ENCODE assay signal across 26 cellular contexts in genomic region chr14:104049576-104050240, GRCh38. TPM values are rescaled to one million over a fixed set of nuclear protein-coding genes. Genes with fewer than 3 reads are reported as not detected.
A peak's percentile ranks its signal among the peaks of the same experiment; 100 is the strongest.
DNase-seq lines count a peak whose midpoint lies in the region; ATAC-seq, FAIRE-seq and TF ChIP-seq lines count a peak whose summit lies in the region.
"Had no signal": no experiment of that assay in that cellular context is flagged by ENCODE, and none has a peak within 500 bp of the region (broad histone marks: within the 10 kb centered on the region; RNA-seq: fewer than 3 reads in every experiment).

No MANE protein-coding gene starts in this region.

- H2AFZ ChIP-seq in parathyroid adenoma (peak overlapping the region; percentile 7), PC-3 (ENCODE audit: low read length) (no peak overlapping the region)

- no peaks in the 10 kb centered on the region for H4K20me1 ChIP-seq in PC-3 (ENCODE audit: low read length)
- H4K20me1 ChIP-seq: BLaER1 treated with 17β-estradiol and CSF1 and Interleukin-3, amounts not matched to agents 10 nM and 100 nM had no signal

- ATAC-seq in left cardiac atrium (peak; percentile 27 to 55), HG03039 (IDR thresholded peaks at IDR 0.05; ENCODE audit: unreplicated experiment) (no peak), PC-3 (no peak)
- ATAC-seq: activated CD4-positive, alpha-beta T cell treated with anti-CD3 and anti-CD28 coated beads for 36 hours; effector memory CD8-positive, alpha-beta T cell; esophagus mucosa; naive thymus-derived CD8-positive, alpha-beta T cell; stimulated activated effector memory CD8-positive, alpha-beta T cell treated with anti-CD3 and anti-CD28 coated beads, Interleukin-12 subunit alpha, Interleukin-12 subunit beta, amount 100 ng/mL, for 72 hours had no signal

- H3F3A ChIP-seq in PC-3 (ENCODE audit: low read length, unreplicated experiment), result no peaks in the 10 kb centered on the region

- POLR2A ChIA-PET in PC-3 (lab: Charles Lee; ENCODE audit: unreplicated experiment), result no interaction called here

- intact Hi-C loops in left cardiac atrium (cut with DNase I) (no loop called here), PC-3 (cut with micrococcal nuclease) (no loop called here)

- CTCF ChIA-PET in PC-3 (lab: Charles Lee), result no interaction called here

- H3K4me2 ChIP-seq in parathyroid adenoma (ENCODE audit: low read length), result no peak overlapping the region
- no peak overlapping the region for H3K4me2 ChIP-seq in PC-3 (ENCODE audit: low read length)

- DNase-seq in D721Med (ENCODE audit: insufficient read length, low spot score), result no peak
- DNase-seq in bronchial epithelial cell (ENCODE audit: low read depth), result no peak
- no peak for DNase-seq in left cardiac atrium
- no peak for DNase-seq in CD1c-positive myeloid dendritic cell (ENCODE audit: extremely low spot score)
- DNase-seq in NCI-H2029 treated with DMSO at 0.1 percent for 48 hours (lab: John Stamatoyannopoulos, UW), result no peak
- DNase-seq in PC-3, result no peak
- DNase-seq: activated CD4-positive, alpha-beta T cell treated with anti-CD3 and anti-CD28 coated beads for 36 hours; activated T-cell treated with anti-CD3 and anti-CD28 coated beads for 4 hours; COR-L47; effector memory CD8-positive, alpha-beta T cell; H9; immature natural killer cell; left lung; naive thymus-derived CD8-positive, alpha-beta T cell; NCI-H1092; NCI-H187; NCI-H69; stimulated activated CD4-positive, alpha-beta T cell treated with anti-CD3 and anti-CD28 coated beads, Interleukin-12 subunit alpha, Interleukin-12 subunit beta, amount 100 ng/mL, for 4 hours; stimulated activated CD4-positive, alpha-beta T cell treated with anti-CD3 and anti-CD28 coated beads, Interleukin-4, amount 100 ng/mL, for 24 hours; T-helper 2 cell had no signal

- H3K36me3 ChIP-seq in bronchial epithelial cell (ENCODE audit: control insufficient read depth, insufficient read depth, low read length) (no peaks in the 10 kb centered on the region), parathyroid adenoma (ENCODE audit: control insufficient read depth, insufficient read depth, low read length) (no peaks in the 10 kb centered on the region), PC-3 (ENCODE audit: low read depth, low read length) (no peaks in the 10 kb centered on the region)
- H3K36me3 ChIP-seq: left lung had no signal

- H3K9me2 ChIP-seq in PC-3 (replicated peaks; ENCODE audit: low read length), result no peaks in the 10 kb centered on the region

- TF ChIP-seq CTCF in D721Med (IDR thresholded peaks at IDR 0.05; ENCODE audit: insufficient read depth, missing control alignments), result peak; percentile 11
- TF ChIP-seq CTCF in bronchial epithelial cell (IDR thresholded peaks at IDR 0.05; ENCODE audit: insufficient read depth, low read length, severe bottlenecking), result no peak
- no peak for TF ChIP-seq CTCF in parathyroid adenoma (IDR thresholded peaks at IDR 0.05)
- TF ChIP-seq CTCF in PC-3 (conservative IDR thresholded peaks at IDR 0.05; ENCODE audit: low read depth, low read length), result no peak

- BruUV-seq in PC-3 (replicated peaks; lab: Mats Ljungman, UMichigan), result no TSS peak

- H3K9me3 ChIP-seq in parathyroid adenoma (ENCODE audit: control insufficient read depth, low read length) (no peaks in the 10 kb centered on the region), PC-3 (ENCODE audit: low read length) (no peaks in the 10 kb centered on the region)
- H3K9me3 ChIP-seq: left lung had no signal

- H3K9ac ChIP-seq in parathyroid adenoma, result no peak overlapping the region
- H3K9ac ChIP-seq in PC-3 (ENCODE audit: low read length), result no peak overlapping the region
- H3K9ac ChIP-seq: BLaER1 treated with 17β-estradiol and CSF1 and Interleukin-3, amounts not matched to agents 10 nM and 100 nM had no signal

- H3K27me3 ChIP-seq in bronchial epithelial cell (ENCODE audit: control insufficient read depth, insufficient read depth, low read length) (no peaks in the 10 kb centered on the region), parathyroid adenoma (ENCODE audit: control insufficient read depth, insufficient read depth, low read length) (no peaks in the 10 kb centered on the region), PC-3 (ENCODE audit: low read length) (no peaks in the 10 kb centered on the region)
- H3K27me3 ChIP-seq: BLaER1 treated with 17β-estradiol and CSF1 and Interleukin-3, amounts not matched to agents 10 nM and 100 nM; left lung had no signal

- H3K27ac ChIP-seq in parathyroid adenoma, result no peak overlapping the region
- H3K27ac ChIP-seq in PC-3 (ENCODE audit: low read length), result no peak overlapping the region
- H3K27ac ChIP-seq: BLaER1 treated with 17β-estradiol and CSF1 and Interleukin-3, amounts not matched to agents 10 nM and 100 nM had no signal

- FAIRE-seq in D721Med (lab: Jason Lieb, UNC), result no peak
- peak; percentile 58 for FAIRE-seq in bronchial epithelial cell (lab: Jason Lieb, UNC)
- FAIRE-seq: GM18507 had no signal

- H3K79me2 ChIP-seq in parathyroid adenoma (no peaks in the 10 kb centered on the region), PC-3 (ENCODE audit: low read length) (no peaks in the 10 kb centered on the region)

- H3K4me1 ChIP-seq in parathyroid adenoma (peaks cover 5% of the 10 kb centered on the region), PC-3 (ENCODE audit: insufficient read depth, low read length) (no peaks in the 10 kb centered on the region)

- H3K4me3 ChIP-seq in bronchial epithelial cell (ENCODE audit: low read depth, low read length) (no peak overlapping the region), parathyroid adenoma (ENCODE audit: low read depth, low read length) (no peak overlapping the region), PC-3 (ENCODE audit: low read length) (no peak overlapping the region)
- H3K4me3 ChIP-seq: BLaER1 treated with 17β-estradiol and CSF1 and Interleukin-3, amounts not matched to agents 10 nM and 100 nM; left lung had no signal

RNA-seq across cellular contexts. Expression of gene ASPG, which starts 35.8 kb away (rescaled TPM):
- total RNA-seq in bronchial epithelial cell, result 0.53 and 6.9 TPM in 2 replicates
- 100 to 1,000 TPM in 1 of 2 donors, 10 to 100 TPM in 1; 92.0 to 168 TPM for total RNA-seq in left cardiac atrium
- total RNA-seq in PC-3 (2014; rRNA removed), result 0.22 TPM in 1 of 2 replicates, not detected in the other
- total RNA-seq: activated CD4-positive, alpha-beta T cell treated with anti-CD3 and anti-CD28 coated beads for 36 hours; naive thymus-derived CD8-positive, alpha-beta T cell had no signal

Comparison
In these comparisons a context has a peak if more than half of its experiments do, and no peak if none do; other contexts are left out.
1. ATAC-seq: peak in left cardiac atrium (2 of 2); none in HG03039 (single experiment) and PC-3 (single experiment).
2. RNA of gene ASPG, which starts 35.8 kb away (total RNA-seq): 92.0 to 168 TPM in left cardiac atrium; 0.53 to 6.9 TPM in bronchial epithelial cell and 0.22 TPM in PC-3; every median in the first group is over 10 times any median in the second.